Comparison of ENCODE assay signal across 8 cellular contexts in the genomic region with DNA sequence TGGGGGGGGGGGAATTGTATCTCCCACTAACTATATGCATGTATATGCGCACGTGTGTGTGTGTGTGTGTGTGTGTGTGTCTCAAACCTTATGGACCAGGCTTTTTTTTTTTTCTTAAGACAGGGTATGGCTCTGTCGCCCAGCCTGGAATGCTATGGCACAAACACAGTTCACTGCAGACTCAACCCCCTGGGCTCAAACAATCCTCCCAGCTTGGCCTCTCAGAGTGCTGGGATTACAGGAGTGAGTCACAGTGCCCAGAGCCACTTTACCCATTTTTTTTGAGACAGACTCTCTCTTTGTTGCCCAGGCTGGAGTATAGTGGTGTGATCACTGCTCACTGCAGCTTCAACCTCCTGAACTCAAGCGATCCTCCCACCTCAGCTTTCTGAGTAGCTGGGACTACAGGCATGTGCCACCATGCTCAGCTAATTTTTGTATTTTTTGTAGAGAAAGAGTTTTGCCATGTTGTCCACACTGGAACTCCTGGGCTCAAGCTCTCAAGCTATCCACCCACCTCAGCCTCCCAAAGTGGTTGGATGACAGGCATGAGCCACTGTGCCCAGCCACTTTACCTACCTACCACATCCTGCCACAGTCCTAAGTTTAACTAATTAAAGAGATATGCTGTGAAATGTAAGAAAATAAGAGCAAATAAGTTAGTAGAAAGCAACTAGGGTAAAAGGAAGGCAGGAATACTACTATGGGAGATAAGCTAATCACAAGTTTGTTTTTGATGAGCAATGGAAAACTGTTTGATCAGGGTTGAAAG. TPM values are rescaled to one million over a fixed set of nuclear protein-coding genes. Genes with fewer than 3 reads are reported as not detected.
DNase-seq lines count a peak whose midpoint lies in the region; ATAC-seq and TF ChIP-seq lines count a peak whose summit lies in the region.

No MANE protein-coding gene starts in this region.

- H3K9me3 ChIP-seq in right atrium auricular region, result no peaks in the 10 kb centered on the region
- no peaks in the 10 kb centered on the region for H3K9me3 ChIP-seq in iPS-20b (ENCODE audit: insufficient read depth, low read depth, low read length)
- H3K9me3 ChIP-seq in transverse colon, result no peaks in the 10 kb centered on the region

- intact Hi-C loops in left ventricle myocardium superior (cut with micrococcal nuclease) (no loop called here), transverse colon (cut with DNase I; ENCODE audit: low total_unique reads) (loop anchor here (5.0 kb wide), 1 partner anchor 96 kb away; a partner anchor contains a TSS)
- intact Hi-C loops in activated CD8-positive, alpha-beta T cell treated with anti-CD3 and anti-CD28 coated beads for 36 hours (cut with micrococcal nuclease), result loop anchor here (5.0 to 10.0 kb wide), 3 partner anchors 76 to 176 kb away; a partner anchor contains a TSS

- ATAC-seq in left ventricle myocardium superior (no peak), HG02588 (IDR thresholded peaks at IDR 0.05; ENCODE audit: unreplicated experiment) (no peak)
- ATAC-seq in activated CD8-positive, alpha-beta T cell treated with anti-CD3 and anti-CD28 coated beads for 36 hours, result no peak

- no peaks in the 10 kb centered on the region for H3K36me3 ChIP-seq in right atrium auricular region
- H3K36me3 ChIP-seq in iPS-20b (ENCODE audit: insufficient read depth, low read depth, low read length), result peaks cover 17% of the 10 kb centered on the region; the same call in 1 of the 2 replicates
- peaks cover 0 to 11% (median 1%) of the 10 kb centered on the region in 4 donors for H3K36me3 ChIP-seq in transverse colon

- peaks cover 42% of the 10 kb centered on the region for H3K4me1 Mint-ChIP-seq in activated CD8-positive, alpha-beta T cell treated with anti-CD3 and anti-CD28 coated beads for 36 hours (ENCODE audit: low read depth)

- in situ Hi-C loops in transverse colon (cut with MboI; ENCODE audit: low pct_ligation_motif_present in 1 of 4, low pct_unique_long_range_greater_than_20kb in 1 of 4, low sequenced_read_pairs in 3 of 4), result no loop called here

- peak overlapping the region; percentile 85; the same call in 1 of the 2 replicates for H3K9ac ChIP-seq in iPS-20b (ENCODE audit: low read depth, low read length)

- CTCF ChIA-PET in activated CD8-positive, alpha-beta T cell treated with anti-CD3 and anti-CD28 coated beads for 36 hours (lab: Charles Lee), result interaction anchor here (1.1 to 2.0 kb wide), 2 partner anchors 15 to 99 kb away, joined by 5 to 6 read pairs; no protein-coding TSS in a partner anchor

- H3K4me3 ChIP-seq in right atrium auricular region (no peak overlapping the region), iPS-20b (ENCODE audit: low read length) (peak overlapping the region; percentile 92), transverse colon (peak overlapping the region in 1 of 4 donors; percentile 69)

- POLR2A ChIA-PET in activated CD8-positive, alpha-beta T cell treated with anti-CD3 and anti-CD28 coated beads for 36 hours (lab: Charles Lee), result interaction anchor here (0.8 to 2.9 kb wide), 6 partner anchors 10 to 96 kb away, joined by 3 to 9 read pairs (median 3); a partner anchor contains a TSS

- H3K4me1 ChIP-seq in right atrium auricular region (peaks cover 0 to 17% of the 10 kb centered on the region in 2 donors), iPS-20b (ENCODE audit: insufficient read depth, low read length) (peaks cover 12% of the 10 kb centered on the region; the same call in 1 of the 2 replicates), transverse colon (peaks cover 9 to 27% (median 18%) of the 10 kb centered on the region in 4 donors)

- H3K27me3 Mint-ChIP-seq in activated CD8-positive, alpha-beta T cell treated with anti-CD3 and anti-CD28 coated beads for 36 hours, result no peaks in the 10 kb centered on the region

- no peaks in the 10 kb centered on the region for H3K9me3 Mint-ChIP-seq in activated CD8-positive, alpha-beta T cell treated with anti-CD3 and anti-CD28 coated beads for 36 hours

- H3K4me3 Mint-ChIP-seq in activated CD8-positive, alpha-beta T cell treated with anti-CD3 and anti-CD28 coated beads for 36 hours, result peak overlapping the region; percentile 97

- no peak for TF ChIP-seq POLR2A in transverse colon (IDR thresholded peaks at IDR 0.05)

- H3K36me3 Mint-ChIP-seq in activated CD8-positive, alpha-beta T cell treated with anti-CD3 and anti-CD28 coated beads for 36 hours (ENCODE audit: low read depth), result peaks cover 39% of the 10 kb centered on the region

- WGBS in transverse colon (ENCODE audit: low coverage in 1 of 2), 2 donors, result 89% methylated on average over 4 of the region's 4 CpGs; no CpG with 5 or more reads in 1 of the 2 donors

- H3K27ac ChIP-seq in right atrium auricular region (peak overlapping the region; percentile 98 to 99), iPS-20b (ENCODE audit: low read length) (no peak overlapping the region), transverse colon (peak overlapping the region; percentile 96 to 100 (median 99))

- TF ChIP-seq CTCF in right atrium auricular region (IDR thresholded peaks at IDR 0.05) (no peak), transverse colon (IDR thresholded peaks at IDR 0.05) (no peak)
- TF ChIP-seq CTCF in activated CD8-positive, alpha-beta T cell treated with anti-CD3 and anti-CD28 coated beads for 36 hours (IDR thresholded peaks at IDR 0.05), result no peak

- peak overlapping the region; percentile 99 for H3K27ac Mint-ChIP-seq in activated CD8-positive, alpha-beta T cell treated with anti-CD3 and anti-CD28 coated beads for 36 hours

- TF ChIP-seq EP300 in transverse colon (IDR thresholded peaks at IDR 0.05; ENCODE audit: low read depth), result no peak

- H3K27me3 ChIP-seq in right atrium auricular region (no peaks in the 10 kb centered on the region), iPS-20b (ENCODE audit: insufficient read depth, low read length) (no peaks in the 10 kb centered on the region), transverse colon (no peaks in the 10 kb centered on the region)

- DNase-seq in right atrium auricular region (ENCODE audit: low spot score) (no peak), left ventricle myocardium superior (no peak), transverse colon (no peak), ecto neural progenitor cell (ENCODE audit: low spot score) (no peak), NCI-H187 (lab: John Stamatoyannopoulos, UW) (no peak)
- DNase-seq in activated CD8-positive, alpha-beta T cell treated with anti-CD3 and anti-CD28 coated beads for 36 hours, result peak; percentile 50

RNA-seq across cellular contexts. Expression of a gene that starts 2.4 kb away (rescaled TPM):
- total RNA-seq in right atrium auricular region (10 to 100 TPM in 1 of 2 donors, 1 to 10 TPM in 1; 6.4 to 10.3 TPM), left ventricle myocardium superior (6.4 TPM), transverse colon (100 to 1,000 TPM in 1 of 4 donors, 10 to 100 TPM in 2, 1 to 10 TPM in 1; 4.9 to 259 (median 14.3) TPM)
- total RNA-seq in activated CD8-positive, alpha-beta T cell treated with anti-CD3 and anti-CD28 coated beads for 36 hours, result 10 to 100 TPM; 10.1 to 10.4 TPM
